In the genomic region with DNA sequence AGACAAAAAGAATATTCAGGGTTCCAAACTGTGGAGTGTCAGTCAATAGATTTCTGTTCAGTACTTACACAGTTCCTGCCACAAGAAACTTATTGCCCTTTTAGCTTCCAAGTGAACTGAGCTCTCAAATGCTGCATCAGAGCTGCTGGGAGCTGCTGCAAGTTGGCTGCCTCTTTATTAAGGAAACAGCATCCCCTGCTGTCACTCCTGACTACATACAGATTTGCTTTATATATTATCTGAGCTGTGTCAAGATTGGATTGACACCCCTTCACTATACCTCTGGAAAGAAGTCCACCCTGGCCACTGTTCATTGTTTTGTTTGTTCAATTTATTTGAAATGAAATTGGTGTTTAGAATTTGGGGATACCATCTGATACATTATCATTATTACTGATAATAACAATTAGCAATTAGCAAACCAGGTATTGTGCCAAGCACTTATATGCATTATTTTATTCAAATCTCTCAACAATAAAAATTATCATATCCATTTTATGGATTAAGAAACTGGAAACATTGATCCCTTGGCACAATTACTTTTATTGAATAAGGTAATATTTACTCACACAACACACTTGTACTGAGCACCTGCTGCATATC, we compare ENCODE assay signal across 8 cellular contexts. TPM values are rescaled to one million over a fixed set of nuclear protein-coding genes. Genes with fewer than 3 reads are reported as not detected.
DNase-seq lines count a peak whose midpoint lies in the region; ATAC-seq and TF ChIP-seq lines count a peak whose summit lies in the region.

No MANE protein-coding gene starts in this region.

- H3K36me3 Mint-ChIP-seq in MCF 10A (ENCODE audit: insufficient read depth, unreplicated experiment), result no peaks in the 10 kb centered on the region

- H3K4me3 Mint-ChIP-seq in MCF 10A (ENCODE audit: unreplicated experiment), result no peak overlapping the region

- H3K4me1 Mint-ChIP-seq in MCF 10A (ENCODE audit: insufficient read depth, unreplicated experiment), result peaks cover 6% of the 10 kb centered on the region

- no peak overlapping the region for H3K27ac Mint-ChIP-seq in MCF 10A (ENCODE audit: low read depth, unreplicated experiment)

- no TSS peak for BruUV-seq in MCF 10A (replicated peaks; lab: Mats Ljungman, UMichigan)

- no peaks in the 10 kb centered on the region for H3K9me3 Mint-ChIP-seq in MCF 10A (ENCODE audit: unreplicated experiment)

- POLR2A ChIA-PET in MCF 10A (lab: Yijun Ruan, JAX), result interaction anchor here (0.6 kb wide), 2 partner anchors 514 to 632 kb away, joined by 3 read pairs; no protein-coding TSS in a partner anchor

- CTCF ChIA-PET in MCF 10A (lab: Yijun Ruan, JAX), result interaction anchor here (0.5 to 4.8 kb wide), 37 partner anchors 9 to 1507 kb away, joined by 3 to 100 read pairs (median 3); a partner anchor contains a TSS

- DNase-seq in NCI-H1436 (lab: John Stamatoyannopoulos, UW) (peak; percentile 46), NCI-H1436 treated with DMSO at 0.1 percent for 48 hours (lab: John Stamatoyannopoulos, UW) (no peak), NCI-H524 treated with DMSO at 0.1 percent for 48 hours (lab: John Stamatoyannopoulos, UW) (peak; percentile 15), MCF 10A (ENCODE audit: unreplicated experiment) (peak; percentile 68), medulla oblongata (ENCODE audit: extremely low spot score) (peak; percentile 79), left colon (no peak)
- no peak for DNase-seq in activated effector memory CD4-positive, alpha-beta T cell treated with Interleukin-2 at 50 U/mL for 16 hours

- intact Hi-C loops in MCF 10A (cut with micrococcal nuclease) (loop anchor here (1.0 to 5.0 kb wide), 4 partner anchors 34 to 516 kb away; a partner anchor contains a TSS), left colon (cut with DNase I, micrococcal nuclease) (no loop called here)

- H3K27me3 Mint-ChIP-seq in MCF 10A (ENCODE audit: insufficient read depth, unreplicated experiment), result no peaks in the 10 kb centered on the region

- ATAC-seq in HG03460 (IDR thresholded peaks at IDR 0.05; ENCODE audit: unreplicated experiment) (no peak), left colon (no peak)

- peak; percentile 76 for TF ChIP-seq CTCF in MCF 10A (IDR thresholded peaks at IDR 0.05; ENCODE audit: unreplicated experiment)

RNA-seq across cellular contexts. Expression of a gene that starts 16.4 kb away (rescaled TPM):
- not detected in 2 replicates for total RNA-seq in MCF 10A (2022)
- total RNA-seq in left colon, result not detected

Comparison
In these comparisons a context has a peak if more than half of its experiments do, and no peak if none do; other contexts are left out.
1. DNase-seq: peak in NCI-H1436 (single experiment), NCI-H524 treated with DMSO at 0.1 percent for 48 hours (single experiment), MCF 10A (single experiment) and medulla oblongata (single experiment); none in NCI-H1436 treated with DMSO at 0.1 percent for 48 hours (single experiment), activated effector memory CD4-positive, alpha-beta T cell treated with Interleukin-2 at 50 U/mL for 16 hours (single experiment) and left colon (0 of 2).